Comparison of ENCODE assay signal across 1 cellular context in genomic region chr12:7907009-7907408, GRCh38.
TF ChIP-seq lines count a peak whose summit lies in the region.

No MANE protein-coding gene starts in this region.

TF ChIP-seq in HepG2, 621 proteins besides CTCF, POLR2A, EP300 and RAD21 (continued from another document and continues in another):
- TF ChIP-seq ZNF281 (CRISPR knock-in tag; IDR thresholded peaks at IDR 0.05; ENCODE audit: borderline replicate concordance) (peak; percentile 42; the same call in 1 of the 2 replicates), HNF1B (CRISPR knock-in tag; IDR thresholded peaks at IDR 0.05) (peak; percentile 69; the same call in 1 of the 2 replicates), SOX5 (CRISPR knock-in tag; IDR thresholded peaks at IDR 0.05; ENCODE audit: borderline replicate concordance) (peak; percentile 79; the same call in 1 of the 2 replicates), KDM1A (CRISPR knock-in tag; IDR thresholded peaks at IDR 0.05) (peak; percentile 87), ZNF350 (CRISPR knock-in tag; IDR thresholded peaks at IDR 0.05; ENCODE audit: borderline replicate concordance, low read depth) (0 out of 2 replicates have a peak, but pooled peaks have one; percentile 19), ZMYM3 (CRISPR knock-in tag; IDR thresholded peaks at IDR 0.05) (peak; percentile 92), MYC (CRISPR knock-in tag; IDR thresholded peaks at IDR 0.05; ENCODE audit: borderline replicate concordance) (no peak), AHR (CRISPR knock-in tag; IDR thresholded peaks at IDR 0.05) (no peak), THAP11 (CRISPR knock-in tag; IDR thresholded peaks at IDR 0.05) (peak; percentile 58; the same call in 1 of the 2 replicates), ZNF512B (CRISPR knock-in tag; IDR thresholded peaks at IDR 0.05; ENCODE audit: borderline replicate concordance) (peak; percentile 52; the same call in 1 of the 2 replicates), PTBP1 (IDR thresholded peaks at IDR 0.05; ENCODE audit: low read depth, low read length, poor library complexity, severe bottlenecking) (no peak), TARDBP (CRISPR knock-in tag; IDR thresholded peaks at IDR 0.05) (peak; percentile 81; the same call in 1 of the 2 replicates), ARID5B (CRISPR knock-in tag; IDR thresholded peaks at IDR 0.05) (peak; percentile 87), PRPF4 (IDR thresholded peaks at IDR 0.05; ENCODE audit: low read depth, low read length, poor library complexity, severe bottlenecking) (no peak), RARA (CRISPR knock-in tag; IDR thresholded peaks at IDR 0.05) (peak; percentile 83), ZNF205 (CRISPR knock-in tag; IDR thresholded peaks at IDR 0.05) (peak; percentile 82; the same call in 1 of the 2 replicates), MTA1 (CRISPR knock-in tag; IDR thresholded peaks at IDR 0.05; ENCODE audit: borderline replicate concordance) (no peak), HDAC1 (CRISPR knock-in tag; IDR thresholded peaks at IDR 0.05) (peak; percentile 73), TGIF2 (CRISPR knock-in tag; IDR thresholded peaks at IDR 0.05) (0 out of 2 replicates have a peak, but pooled peaks have one; percentile 54), ZNF124 (CRISPR knock-in tag; IDR thresholded peaks at IDR 0.05) (0 out of 2 replicates have a peak, but pooled peaks have one; percentile 61), ZNF503 (CRISPR knock-in tag; IDR thresholded peaks at IDR 0.05) (peak; percentile 73), FOXO1 (CRISPR knock-in tag; IDR thresholded peaks at IDR 0.05) (peak; percentile 53; the same call in 1 of the 2 replicates), AGO1 (IDR thresholded peaks at IDR 0.05; ENCODE audit: low read depth, low read length, poor library complexity, severe bottlenecking) (no peak), ZFP37 (CRISPR knock-in tag; IDR thresholded peaks at IDR 0.05; ENCODE audit: borderline replicate concordance) (0 out of 2 replicates have a peak, but pooled peaks have one; percentile 27), PHB2 (IDR thresholded peaks at IDR 0.05; ENCODE audit: partially characterized antibody) (no peak), REPIN1 (CRISPR knock-in tag; IDR thresholded peaks at IDR 0.05; ENCODE audit: borderline replicate concordance, low read depth) (peak; percentile 52; the same call in 1 of the 2 replicates), ZNF746 (CRISPR knock-in tag; IDR thresholded peaks at IDR 0.05) (no peak), SKIL (CRISPR knock-in tag; IDR thresholded peaks at IDR 0.05; ENCODE audit: borderline replicate concordance) (peak; percentile 55; the same call in 1 of the 2 replicates), PITX1 (CRISPR knock-in tag; IDR thresholded peaks at IDR 0.05) (peak; percentile 88), MAFF (IDR thresholded peaks at IDR 0.05; ENCODE audit: low read depth, low read length) (peak; percentile 25; the same call in 1 of the 2 replicates), HOXA9 (CRISPR knock-in tag; IDR thresholded peaks at IDR 0.05; ENCODE audit: borderline replicate concordance) (no peak), ZBTB49 (CRISPR knock-in tag; IDR thresholded peaks at IDR 0.05; ENCODE audit: borderline replicate concordance) (no peak)
- TF ChIP-seq, protein P1, sequence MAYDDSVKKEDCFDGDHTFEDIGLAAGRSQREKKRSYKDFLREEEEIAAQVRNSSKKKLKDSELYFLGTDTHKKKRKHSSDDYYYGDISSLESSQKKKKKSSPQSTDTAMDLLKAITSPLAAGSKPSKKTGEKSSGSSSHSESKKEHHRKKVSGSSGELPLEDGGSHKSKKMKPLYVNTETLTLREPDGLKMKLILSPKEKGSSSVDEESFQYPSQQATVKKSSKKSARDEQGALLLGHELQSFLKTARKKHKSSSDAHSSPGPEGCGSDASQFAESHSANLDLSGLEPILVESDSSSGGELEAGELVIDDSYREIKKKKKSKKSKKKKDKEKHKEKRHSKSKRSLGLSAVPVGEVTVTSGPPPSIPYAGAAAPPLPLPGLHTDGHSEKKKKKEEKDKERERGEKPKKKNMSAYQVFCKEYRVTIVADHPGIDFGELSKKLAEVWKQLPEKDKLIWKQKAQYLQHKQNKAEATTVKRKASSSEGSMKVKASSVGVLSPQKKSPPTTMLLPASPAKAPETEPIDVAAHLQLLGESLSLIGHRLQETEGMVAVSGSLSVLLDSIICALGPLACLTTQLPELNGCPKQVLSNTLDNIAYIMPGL (CRISPR knock-in tag; IDR thresholded peaks at IDR 0.05; ENCODE audit: borderline replicate concordance in 1 of 2, low read depth in 1 of 2), result peak; percentile 36 to 58; a peak in 2 of 4 replicates
- TF ChIP-seq, protein P2, sequence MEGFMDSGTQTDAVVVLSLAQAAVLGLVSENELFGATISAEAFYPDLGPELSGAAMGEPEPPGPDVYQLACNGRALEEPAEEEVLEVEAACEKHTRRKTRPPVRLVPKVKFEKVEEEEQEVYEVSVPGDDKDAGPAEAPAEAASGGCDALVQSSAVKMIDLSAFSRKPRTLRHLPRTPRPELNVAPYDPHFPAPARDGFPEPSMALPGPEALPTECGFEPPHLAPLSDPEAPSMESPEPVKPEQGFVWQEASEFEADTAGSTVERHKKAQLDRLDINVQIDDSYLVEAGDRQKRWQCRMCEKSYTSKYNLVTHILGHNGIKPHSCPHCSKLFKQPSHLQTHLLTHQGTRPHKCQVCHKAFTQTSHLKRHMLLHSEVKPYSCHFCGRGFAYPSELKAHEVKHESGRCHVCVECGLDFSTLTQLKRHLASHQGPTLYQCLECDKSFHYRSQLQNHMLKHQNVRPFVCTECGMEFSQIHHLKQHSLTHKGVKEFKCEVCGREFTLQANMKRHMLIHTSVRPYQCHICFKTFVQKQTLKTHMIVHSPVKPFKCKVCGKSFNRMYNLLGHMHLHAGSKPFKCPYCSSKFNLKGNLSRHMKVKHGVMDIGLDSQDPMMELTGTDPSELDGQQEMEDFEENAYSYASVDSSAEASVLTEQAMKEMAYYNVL (CRISPR knock-in tag; IDR thresholded peaks at IDR 0.05; ENCODE audit: borderline replicate concordance), result peak; percentile 90
